Comparison of ENCODE assay signal across 32 cellular contexts in genomic region chrX:120136128-120136527, GRCh38. TPM values are rescaled to one million over a fixed set of nuclear protein-coding genes. Genes with fewer than 3 reads are reported as not detected.
"Had no signal": no experiment of that assay in that cellular context is flagged by ENCODE, and none has a peak within 500 bp of the region (broad histone marks: within the 10 kb centered on the region; RNA-seq: fewer than 3 reads in every experiment).

No MANE protein-coding gene starts in this region.

- H3K4me1 Mint-ChIP-seq: mesothelial cell of epicardium, naive B cell, neural progenitor cell had no signal

- H3K27me3 Mint-ChIP-seq: naive B cell had no signal

- H3K27ac ChIP-seq: dorsolateral prefrontal cortex, gastrocnemius medialis, neural progenitor cell, parathyroid adenoma, prostate gland, right atrium auricular region, sigmoid colon, stomach, testis, tibial nerve, upper lobe of left lung had no signal

- H3K27ac Mint-ChIP-seq: mesothelial cell of epicardium; natural killer cell treated with Interleukin-12 subunit alpha and Interleukin-12 subunit beta and Interleukin-15 and Interleukin-18, amount 100 ng/mL, for 72 hours; neural progenitor cell; stimulated activated effector memory CD8-positive, alpha-beta T cell treated with anti-CD3 and anti-CD28 coated beads, Interleukin-12 subunit alpha, Interleukin-12 subunit beta, amount 100 ng/mL, for 72 hours had no signal

- H3K4me1 ChIP-seq: gastrocnemius medialis, parathyroid adenoma, prostate gland, right atrium auricular region, sigmoid colon, stomach, testis, tibial nerve, upper lobe of left lung had no signal

- H3K4me3 ChIP-seq: dorsolateral prefrontal cortex, gastrocnemius medialis, mucosa of descending colon, neural progenitor cell, prostate gland, right atrium auricular region, sigmoid colon, stomach, testis, tibial nerve, upper lobe of left lung had no signal

- H3K36me3 Mint-ChIP-seq: mesothelial cell of epicardium; naive B cell; natural killer cell treated with Interleukin-12 subunit alpha and Interleukin-12 subunit beta and Interleukin-15 and Interleukin-18, amount 100 ng/mL, for 72 hours; neural progenitor cell; stimulated activated effector memory CD8-positive, alpha-beta T cell treated with anti-CD3 and anti-CD28 coated beads, Interleukin-12 subunit alpha, Interleukin-12 subunit beta, amount 100 ng/mL, for 72 hours had no signal

- H3K36me3 ChIP-seq: gastrocnemius medialis, neural progenitor cell, prostate gland, right atrium auricular region, sigmoid colon, stomach, tibial nerve, upper lobe of left lung had no signal

- ATAC-seq: gastrocnemius medialis; mucosa of descending colon; natural killer cell treated with Interleukin-12 subunit alpha and Interleukin-12 subunit beta and Interleukin-15 and Interleukin-18, amount 100 ng/mL, for 72 hours; stimulated activated effector memory CD8-positive, alpha-beta T cell treated with anti-CD3 and anti-CD28 coated beads, Interleukin-12 subunit alpha, Interleukin-12 subunit beta, amount 100 ng/mL, for 72 hours had no signal

- DNase-seq: cortex of kidney; dorsolateral prefrontal cortex; effector CD4-positive, alpha-beta T cell; foreskin fibroblast; gastrocnemius medialis; head of caudate nucleus; mesenchymal stem cell; mucosa of descending colon; naive B cell; sigmoid colon; stimulated activated CD4-positive, alpha-beta T cell treated with anti-CD3 and anti-CD28 coated beads, Interleukin-2, amount 100 ng/mL, for 24 hours; stimulated activated CD4-positive, alpha-beta T cell treated with anti-CD3 and anti-CD28 coated beads, Interleukin-4, amount 100 ng/mL, for 24 hours; stimulated activated naive CD4-positive, alpha-beta T cell treated with Interleukin-2 at 50 U/mL for 16 hours; stomach; substantia nigra; testis; upper lobe of left lung had no signal

- H3K27me3 ChIP-seq: gastrocnemius medialis, neural progenitor cell, right atrium auricular region, sigmoid colon, stomach, testis, tibial nerve, upper lobe of left lung had no signal

- H3K9me3 Mint-ChIP-seq: naive B cell; natural killer cell treated with Interleukin-12 subunit alpha and Interleukin-12 subunit beta and Interleukin-15 and Interleukin-18, amount 100 ng/mL, for 72 hours; neural progenitor cell; stimulated activated effector memory CD8-positive, alpha-beta T cell treated with anti-CD3 and anti-CD28 coated beads, Interleukin-12 subunit alpha, Interleukin-12 subunit beta, amount 100 ng/mL, for 72 hours had no signal

- H3K4me3 Mint-ChIP-seq: mesothelial cell of epicardium; naive B cell; natural killer cell treated with Interleukin-12 subunit alpha and Interleukin-12 subunit beta and Interleukin-15 and Interleukin-18, amount 100 ng/mL, for 72 hours; neural progenitor cell; stimulated activated effector memory CD8-positive, alpha-beta T cell treated with anti-CD3 and anti-CD28 coated beads, Interleukin-12 subunit alpha, Interleukin-12 subunit beta, amount 100 ng/mL, for 72 hours had no signal

- H3K9me3 ChIP-seq: gastrocnemius medialis, mucosa of descending colon, prostate gland, right atrium auricular region, sigmoid colon, stomach, testis, tibial nerve, upper lobe of left lung had no signal

RNA-seq across cellular contexts. Expression of gene RHOXF1, which starts 20.4 kb away (rescaled TPM):
- total RNA-seq: gastrocnemius medialis; glomerular endothelial cell; lung microvascular endothelial cell; natural killer cell treated with Interleukin-12 subunit alpha and Interleukin-12 subunit beta and Interleukin-15 and Interleukin-18, amount 100 ng/mL, for 72 hours; osteoblast; right atrium auricular region; skeletal muscle tissue; stomach; tibial nerve had no signal
- polyA plus RNA-seq: keratinocyte, sigmoid colon, stomach had no signal

RNA-seq across cellular contexts. Expression of gene RHOXF2, which starts 22.3 kb away (rescaled TPM):
- total RNA-seq: gastrocnemius medialis; glomerular endothelial cell; lower leg skin; lung microvascular endothelial cell; mesothelial cell of epicardium; mucosa of descending colon; natural killer cell treated with Interleukin-12 subunit alpha and Interleukin-12 subunit beta and Interleukin-15 and Interleukin-18, amount 100 ng/mL, for 72 hours; right atrium auricular region; sigmoid colon; skeletal muscle tissue; stomach; tibial nerve had no signal
- polyA plus RNA-seq: esophagus, keratinocyte, sigmoid colon, stomach had no signal

RNA-seq across cellular contexts. Expression of gene RHOXF2B, which starts 58.6 kb away (rescaled TPM):
- total RNA-seq: gastrocnemius medialis; glomerular endothelial cell; lower leg skin; lung microvascular endothelial cell; mesothelial cell of epicardium; mucosa of descending colon; natural killer cell treated with Interleukin-12 subunit alpha and Interleukin-12 subunit beta and Interleukin-15 and Interleukin-18, amount 100 ng/mL, for 72 hours; osteoblast; right atrium auricular region; sigmoid colon; skeletal muscle tissue; stomach; tibial nerve; upper lobe of left lung had no signal
- polyA plus RNA-seq: esophagus, sigmoid colon, stomach had no signal
